In genomic region chr6:107704377-107705013, GRCh38 we compare ENCODE assay signal across 8 cellular contexts.
DNase-seq lines count a peak whose midpoint lies in the region; ATAC-seq and TF ChIP-seq lines count a peak whose summit lies in the region.

No MANE protein-coding gene starts in this region.

- DNase-seq in Calu3 (peak; percentile 27), H7 (peak; percentile 70), RWPE2 (ENCODE audit: low spot score) (no peak), erythroblast (lab: John Stamatoyannopoulos, UW) (peak; percentile 19 to 59)
- DNase-seq in activated CD4-positive, alpha-beta memory T cell treated with anti-CD3 and anti-CD28 coated beads, Interleukin-2, amount 10 ng/mL, durations not matched to agents 7 days and 5 days, result no peak

- H3K27ac Mint-ChIP-seq in Calu3 (ENCODE audit: unreplicated experiment), result no peak overlapping the region
- no peak overlapping the region for H3K27ac Mint-ChIP-seq in activated CD4-positive, alpha-beta memory T cell treated with anti-CD3 and anti-CD28 coated beads, Interleukin-2, amount 10 ng/mL, durations not matched to agents 7 days and 5 days

- no peaks in the 10 kb centered on the region for H3K9me3 ChIP-seq in RWPE2 (ENCODE audit: severe bottlenecking)
- H3K9me3 ChIP-seq in neural cell (ENCODE audit: low read length), result no peaks in the 10 kb centered on the region

- H3K9me2 ChIP-seq in neural cell (ENCODE audit: insufficient read depth, low read length), result no peaks in the 10 kb centered on the region

- no peaks in the 10 kb centered on the region for H4K20me1 ChIP-seq in neural cell (ENCODE audit: insufficient read depth)

- no peak for ATAC-seq in RWPE2 (ENCODE audit: low read depth)
- no peak for ATAC-seq in GM18511 (IDR thresholded peaks at IDR 0.05; ENCODE audit: unreplicated experiment)
- no peak for ATAC-seq in GM19452 (IDR thresholded peaks at IDR 0.05; ENCODE audit: unreplicated experiment)

- no peak overlapping the region for H3K4me2 ChIP-seq in neural cell (ENCODE audit: low read length)

- intact Hi-C loops in Calu3 (cut with micrococcal nuclease; ENCODE audit: unreplicated experiment), result no loop called here

- BruUV-seq in Calu3 (replicated peaks; lab: Mats Ljungman, UMichigan), result no TSS peak

- no peaks in the 10 kb centered on the region for H3K4me1 ChIP-seq in RWPE2 (ENCODE audit: insufficient read depth, poor library complexity, severe bottlenecking)

- no peaks in the 10 kb centered on the region for H3K36me3 ChIP-seq in H7 (replicated peaks; ENCODE audit: control insufficient read depth, insufficient read depth, low read length)
- H3K36me3 ChIP-seq in RWPE2 (ENCODE audit: low read depth), result no peaks in the 10 kb centered on the region
- peaks cover 6% of the 10 kb centered on the region for H3K36me3 ChIP-seq in neural cell (ENCODE audit: insufficient read depth, low read length)

- no peaks in the 10 kb centered on the region for H3K36me3 Mint-ChIP-seq in Calu3 (ENCODE audit: insufficient read depth, unreplicated experiment)
- no peaks in the 10 kb centered on the region for H3K36me3 Mint-ChIP-seq in activated CD4-positive, alpha-beta memory T cell treated with anti-CD3 and anti-CD28 coated beads, Interleukin-2, amount 10 ng/mL, durations not matched to agents 7 days and 5 days (ENCODE audit: low read depth)

- no peak overlapping the region for H3K4me3 Mint-ChIP-seq in Calu3 (ENCODE audit: low read depth, unreplicated experiment)
- no peak overlapping the region for H3K4me3 Mint-ChIP-seq in activated CD4-positive, alpha-beta memory T cell treated with anti-CD3 and anti-CD28 coated beads, Interleukin-2, amount 10 ng/mL, durations not matched to agents 7 days and 5 days

- H3K4me3 ChIP-seq in H7 (ENCODE audit: insufficient read depth, low read depth, low read length) (no peak overlapping the region), RWPE2 (ENCODE audit: severe bottlenecking) (no peak overlapping the region), neural cell (ENCODE audit: low read length) (no peak overlapping the region)

- H3K9ac ChIP-seq in neural cell (ENCODE audit: low read length), result no peak overlapping the region

- H3K9me3 Mint-ChIP-seq in Calu3 (ENCODE audit: low read depth, unreplicated experiment), result no peaks in the 10 kb centered on the region
- no peaks in the 10 kb centered on the region for H3K9me3 Mint-ChIP-seq in activated CD4-positive, alpha-beta memory T cell treated with anti-CD3 and anti-CD28 coated beads, Interleukin-2, amount 10 ng/mL, durations not matched to agents 7 days and 5 days

- no peak overlapping the region for H2AFZ ChIP-seq in neural cell (ENCODE audit: low read depth, low read length)

- H3F3A ChIP-seq in neural cell (ENCODE audit: insufficient read depth, low read length, poor library complexity, severe bottlenecking), result no peaks in the 10 kb centered on the region

- TF ChIP-seq POLR2A in erythroblast (IDR thresholded peaks at IDR 0.05; ENCODE audit: low read length), result no peak

- POLR2A ChIA-PET in activated CD4-positive, alpha-beta memory T cell treated with anti-CD3 and anti-CD28 coated beads, Interleukin-2, amount 10 ng/mL, durations not matched to agents 7 days and 5 days (lab: Charles Lee), result no interaction called here

- H3K79me2 ChIP-seq in neural cell (replicated peaks; ENCODE audit: insufficient read depth, low read length), result no peaks in the 10 kb centered on the region

- H3K27me3 ChIP-seq in H7 (ENCODE audit: control insufficient read depth, insufficient read depth, low read length) (no peaks in the 10 kb centered on the region; the same call in 1 of the 2 replicates), RWPE2 (ENCODE audit: insufficient read depth, poor library complexity, severe bottlenecking) (no peaks in the 10 kb centered on the region), neural cell (ENCODE audit: insufficient read depth, low read depth, low read length) (no peaks in the 10 kb centered on the region)

- no peak overlapping the region for H3K27ac ChIP-seq in RWPE2 (ENCODE audit: poor library complexity, severe bottlenecking)
- H3K27ac ChIP-seq in neural cell (ENCODE audit: low read length), result no peak overlapping the region

- TF ChIP-seq CTCF in Calu3 (IDR thresholded peaks at IDR 0.05; ENCODE audit: unreplicated experiment), result peak; percentile 84
- peak; percentile 87 for TF ChIP-seq CTCF in RWPE2 (IDR thresholded peaks at IDR 0.05; ENCODE audit: poor library complexity, severe bottlenecking)
- peak; percentile 83 for TF ChIP-seq CTCF in neural cell (IDR thresholded peaks at IDR 0.05; ENCODE audit: poor library complexity, severe bottlenecking)

- TF ChIP-seq RAD21 in neural cell (conservative IDR thresholded peaks at IDR 0.05), result peak; percentile 78

- peaks cover 52% of the 10 kb centered on the region for H3K27me3 Mint-ChIP-seq in Calu3 (ENCODE audit: unreplicated experiment)
- H3K27me3 Mint-ChIP-seq in activated CD4-positive, alpha-beta memory T cell treated with anti-CD3 and anti-CD28 coated beads, Interleukin-2, amount 10 ng/mL, durations not matched to agents 7 days and 5 days, result no peaks in the 10 kb centered on the region

- TF ChIP-seq EP300 in neural cell (conservative IDR thresholded peaks at IDR 0.05; ENCODE audit: poor library complexity, severe bottlenecking), result no peak

- no peaks in the 10 kb centered on the region for H3K4me1 Mint-ChIP-seq in Calu3 (ENCODE audit: low read depth, unreplicated experiment)
- H3K4me1 Mint-ChIP-seq in activated CD4-positive, alpha-beta memory T cell treated with anti-CD3 and anti-CD28 coated beads, Interleukin-2, amount 10 ng/mL, durations not matched to agents 7 days and 5 days, result peaks cover 14% of the 10 kb centered on the region

- CTCF ChIA-PET in Calu3 (lab: Charles Lee), result no interaction called here
- CTCF ChIA-PET in activated CD4-positive, alpha-beta memory T cell treated with anti-CD3 and anti-CD28 coated beads, Interleukin-2, amount 10 ng/mL, durations not matched to agents 7 days and 5 days (lab: Charles Lee), result interaction anchor here (0.5 to 2.9 kb wide), 16 partner anchors 10 to 1132 kb away, joined by 3 to 19 read pairs (median 4); no protein-coding TSS in a partner anchor

TF ChIP-seq in neural cell, 6 proteins besides CTCF, POLR2A, EP300 and RAD21:
- TF ChIP-seq, protein P1, sequence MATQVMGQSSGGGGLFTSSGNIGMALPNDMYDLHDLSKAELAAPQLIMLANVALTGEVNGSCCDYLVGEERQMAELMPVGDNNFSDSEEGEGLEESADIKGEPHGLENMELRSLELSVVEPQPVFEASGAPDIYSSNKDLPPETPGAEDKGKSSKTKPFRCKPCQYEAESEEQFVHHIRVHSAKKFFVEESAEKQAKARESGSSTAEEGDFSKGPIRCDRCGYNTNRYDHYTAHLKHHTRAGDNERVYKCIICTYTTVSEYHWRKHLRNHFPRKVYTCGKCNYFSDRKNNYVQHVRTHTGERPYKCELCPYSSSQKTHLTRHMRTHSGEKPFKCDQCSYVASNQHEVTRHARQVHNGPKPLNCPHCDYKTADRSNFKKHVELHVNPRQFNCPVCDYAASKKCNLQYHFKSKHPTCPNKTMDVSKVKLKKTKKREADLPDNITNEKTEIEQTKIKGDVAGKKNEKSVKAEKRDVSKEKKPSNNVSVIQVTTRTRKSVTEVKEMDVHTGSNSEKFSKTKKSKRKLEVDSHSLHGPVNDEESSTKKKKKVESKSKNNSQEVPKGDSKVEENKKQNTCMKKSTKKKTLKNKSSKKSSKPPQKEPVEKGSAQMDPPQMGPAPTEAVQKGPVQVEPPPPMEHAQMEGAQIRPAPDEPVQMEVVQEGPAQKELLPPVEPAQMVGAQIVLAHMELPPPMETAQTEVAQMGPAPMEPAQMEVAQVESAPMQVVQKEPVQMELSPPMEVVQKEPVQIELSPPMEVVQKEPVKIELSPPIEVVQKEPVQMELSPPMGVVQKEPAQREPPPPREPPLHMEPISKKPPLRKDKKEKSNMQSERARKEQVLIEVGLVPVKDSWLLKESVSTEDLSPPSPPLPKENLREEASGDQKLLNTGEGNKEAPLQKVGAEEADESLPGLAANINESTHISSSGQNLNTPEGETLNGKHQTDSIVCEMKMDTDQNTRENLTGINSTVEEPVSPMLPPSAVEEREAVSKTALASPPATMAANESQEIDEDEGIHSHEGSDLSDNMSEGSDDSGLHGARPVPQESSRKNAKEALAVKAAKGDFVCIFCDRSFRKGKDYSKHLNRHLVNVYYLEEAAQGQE (IDR thresholded peaks at IDR 0.05; ENCODE audit: borderline replicate concordance), result no peak
- TF ChIP-seq MXI1 (conservative IDR thresholded peaks at IDR 0.05; ENCODE audit: poor library complexity, severe bottlenecking), result no peak
- no peak for TF ChIP-seq TAF1 (IDR thresholded peaks at IDR 0.05; ENCODE audit: low read depth)
- no peak for TF ChIP-seq POLR2AphosphoS5 (IDR thresholded peaks at IDR 0.05)
- no peak for TF ChIP-seq EZH2 (IDR thresholded peaks at IDR 0.05; ENCODE audit: borderline replicate concordance, insufficient read depth, low read length, poor library complexity, severe bottlenecking)
- TF ChIP-seq SMC3 (conservative IDR thresholded peaks at IDR 0.05; ENCODE audit: poor library complexity), result peak; percentile 85

Comparison
In these comparisons a context has a peak if more than half of its experiments do, and no peak if none do; other contexts are left out.
1. DNase-seq: peak in Calu3 (single experiment), H7 (single experiment) and erythroblast (2 of 2); none in RWPE2 (single experiment) and activated CD4-positive, alpha-beta memory T cell treated with anti-CD3 and anti-CD28 coated beads, Interleukin-2, amount 10 ng/mL, durations not matched to agents 7 days and 5 days (single experiment).
2. Peak in every context shown above with its lines, with median percentiles within 50 percentile points of each other: CTCF ChIP-seq.